ENCODE assay signal across 2 cellular contexts in the genomic region with DNA sequence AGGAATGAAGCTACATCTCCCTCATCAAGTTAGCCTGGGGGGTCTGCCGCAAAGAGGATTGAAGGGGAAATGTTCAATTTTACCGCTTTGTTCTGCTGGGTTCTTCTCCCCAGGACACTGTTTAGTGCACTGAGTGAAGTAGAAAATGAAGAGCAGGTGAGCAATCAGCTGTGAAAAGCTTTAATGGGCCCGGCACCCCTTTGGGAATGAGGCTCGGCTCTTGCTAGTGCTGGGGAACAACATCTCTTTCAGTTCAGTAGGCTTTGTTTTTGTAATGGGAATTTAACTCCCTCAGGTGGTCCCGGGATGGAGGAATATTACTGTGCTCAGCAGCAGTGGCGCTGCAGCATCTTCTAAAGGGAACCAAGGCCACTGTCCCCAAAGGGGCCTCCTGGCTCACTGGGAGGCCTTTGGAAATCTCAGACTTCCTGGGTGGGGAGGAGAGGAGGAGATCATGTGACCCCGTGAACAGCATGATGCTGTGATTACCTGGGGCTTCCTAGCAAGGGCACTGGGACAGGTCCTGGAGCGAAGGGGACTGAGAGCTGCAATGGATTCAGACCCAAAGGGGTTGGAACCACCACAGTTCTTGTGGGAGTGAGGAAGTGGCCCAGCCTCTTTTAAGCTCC.
TF ChIP-seq lines count a peak whose summit lies in the region.

No MANE protein-coding gene starts in this region.

TF ChIP-seq in WTC11, 78 proteins besides CTCF, POLR2A, EP300 and RAD21 (continued from another document):
- TF ChIP-seq, protein P1, sequence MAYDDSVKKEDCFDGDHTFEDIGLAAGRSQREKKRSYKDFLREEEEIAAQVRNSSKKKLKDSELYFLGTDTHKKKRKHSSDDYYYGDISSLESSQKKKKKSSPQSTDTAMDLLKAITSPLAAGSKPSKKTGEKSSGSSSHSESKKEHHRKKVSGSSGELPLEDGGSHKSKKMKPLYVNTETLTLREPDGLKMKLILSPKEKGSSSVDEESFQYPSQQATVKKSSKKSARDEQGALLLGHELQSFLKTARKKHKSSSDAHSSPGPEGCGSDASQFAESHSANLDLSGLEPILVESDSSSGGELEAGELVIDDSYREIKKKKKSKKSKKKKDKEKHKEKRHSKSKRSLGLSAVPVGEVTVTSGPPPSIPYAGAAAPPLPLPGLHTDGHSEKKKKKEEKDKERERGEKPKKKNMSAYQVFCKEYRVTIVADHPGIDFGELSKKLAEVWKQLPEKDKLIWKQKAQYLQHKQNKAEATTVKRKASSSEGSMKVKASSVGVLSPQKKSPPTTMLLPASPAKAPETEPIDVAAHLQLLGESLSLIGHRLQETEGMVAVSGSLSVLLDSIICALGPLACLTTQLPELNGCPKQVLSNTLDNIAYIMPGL (CRISPR knock-in tag; IDR thresholded peaks at IDR 0.05), result no peak
- TF ChIP-seq, protein P2, sequence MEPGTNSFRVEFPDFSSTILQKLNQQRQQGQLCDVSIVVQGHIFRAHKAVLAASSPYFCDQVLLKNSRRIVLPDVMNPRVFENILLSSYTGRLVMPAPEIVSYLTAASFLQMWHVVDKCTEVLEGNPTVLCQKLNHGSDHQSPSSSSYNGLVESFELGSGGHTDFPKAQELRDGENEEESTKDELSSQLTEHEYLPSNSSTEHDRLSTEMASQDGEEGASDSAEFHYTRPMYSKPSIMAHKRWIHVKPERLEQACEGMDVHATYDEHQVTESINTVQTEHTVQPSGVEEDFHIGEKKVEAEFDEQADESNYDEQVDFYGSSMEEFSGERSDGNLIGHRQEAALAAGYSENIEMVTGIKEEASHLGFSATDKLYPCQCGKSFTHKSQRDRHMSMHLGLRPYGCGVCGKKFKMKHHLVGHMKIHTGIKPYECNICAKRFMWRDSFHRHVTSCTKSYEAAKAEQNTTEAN (CRISPR knock-in tag; IDR thresholded peaks at IDR 0.05), result no peak
- TF ChIP-seq, protein P3, sequence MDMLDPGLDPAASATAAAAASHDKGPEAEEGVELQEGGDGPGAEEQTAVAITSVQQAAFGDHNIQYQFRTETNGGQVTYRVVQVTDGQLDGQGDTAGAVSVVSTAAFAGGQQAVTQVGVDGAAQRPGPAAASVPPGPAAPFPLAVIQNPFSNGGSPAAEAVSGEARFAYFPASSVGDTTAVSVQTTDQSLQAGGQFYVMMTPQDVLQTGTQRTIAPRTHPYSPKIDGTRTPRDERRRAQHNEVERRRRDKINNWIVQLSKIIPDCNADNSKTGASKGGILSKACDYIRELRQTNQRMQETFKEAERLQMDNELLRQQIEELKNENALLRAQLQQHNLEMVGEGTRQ (CRISPR knock-in tag; IDR thresholded peaks at IDR 0.05), result peak; percentile 74
- TF ChIP-seq CBFB (CRISPR knock-in tag; IDR thresholded peaks at IDR 0.05; ENCODE audit: low read depth), result no peak
- no peak for TF ChIP-seq ZNF232 (CRISPR knock-in tag; IDR thresholded peaks at IDR 0.05)

TF ChIP-seq in neural cell, 6 proteins besides CTCF, POLR2A, EP300 and RAD21 (continued from another document):
- TF ChIP-seq EZH2 (IDR thresholded peaks at IDR 0.05; ENCODE audit: borderline replicate concordance, insufficient read depth, low read length, poor library complexity, severe bottlenecking), result no peak
- no peak for TF ChIP-seq POLR2AphosphoS5 (IDR thresholded peaks at IDR 0.05)
